ENCODE assay signal across 1 cellular context in the genomic region with DNA sequence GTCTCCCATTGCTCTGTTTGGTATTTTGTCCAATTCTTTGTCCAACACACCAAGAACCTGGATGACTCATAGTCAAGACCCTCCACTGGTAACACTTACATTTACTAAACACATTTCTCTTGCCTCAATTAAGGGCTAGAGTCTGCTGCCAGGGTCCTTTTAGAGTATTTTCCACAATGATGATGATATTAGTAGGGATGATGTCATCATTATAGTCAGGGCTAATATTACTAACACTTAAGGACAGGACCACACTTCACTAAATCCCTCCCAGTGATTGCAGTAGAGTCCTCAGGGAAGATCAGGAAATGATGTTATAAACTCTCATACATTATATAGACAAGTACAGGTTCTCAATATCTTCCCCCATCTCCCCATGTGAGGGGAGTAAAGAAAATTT.
A peak's percentile ranks its signal among the peaks of the same experiment; 100 is the strongest.
TF ChIP-seq lines count a peak whose summit lies in the region.

No MANE protein-coding gene starts in this region.

TF ChIP-seq in HepG2, 621 proteins besides CTCF, POLR2A, EP300 and RAD21:
- TF ChIP-seq TCF7 (IDR thresholded peaks at IDR 0.05; ENCODE audit: low read depth): no peak
- TF ChIP-seq ATF7 (IDR thresholded peaks at IDR 0.05): peak; percentile 94
- no peak for TF ChIP-seq ATF7 (CRISPR knock-in tag; IDR thresholded peaks at IDR 0.05)
- TF ChIP-seq CREB1 (IDR thresholded peaks at IDR 0.05): peak; percentile 42
- no peak for TF ChIP-seq CREB1 (CRISPR knock-in tag; IDR thresholded peaks at IDR 0.05)
- TF ChIP-seq, protein P1, sequence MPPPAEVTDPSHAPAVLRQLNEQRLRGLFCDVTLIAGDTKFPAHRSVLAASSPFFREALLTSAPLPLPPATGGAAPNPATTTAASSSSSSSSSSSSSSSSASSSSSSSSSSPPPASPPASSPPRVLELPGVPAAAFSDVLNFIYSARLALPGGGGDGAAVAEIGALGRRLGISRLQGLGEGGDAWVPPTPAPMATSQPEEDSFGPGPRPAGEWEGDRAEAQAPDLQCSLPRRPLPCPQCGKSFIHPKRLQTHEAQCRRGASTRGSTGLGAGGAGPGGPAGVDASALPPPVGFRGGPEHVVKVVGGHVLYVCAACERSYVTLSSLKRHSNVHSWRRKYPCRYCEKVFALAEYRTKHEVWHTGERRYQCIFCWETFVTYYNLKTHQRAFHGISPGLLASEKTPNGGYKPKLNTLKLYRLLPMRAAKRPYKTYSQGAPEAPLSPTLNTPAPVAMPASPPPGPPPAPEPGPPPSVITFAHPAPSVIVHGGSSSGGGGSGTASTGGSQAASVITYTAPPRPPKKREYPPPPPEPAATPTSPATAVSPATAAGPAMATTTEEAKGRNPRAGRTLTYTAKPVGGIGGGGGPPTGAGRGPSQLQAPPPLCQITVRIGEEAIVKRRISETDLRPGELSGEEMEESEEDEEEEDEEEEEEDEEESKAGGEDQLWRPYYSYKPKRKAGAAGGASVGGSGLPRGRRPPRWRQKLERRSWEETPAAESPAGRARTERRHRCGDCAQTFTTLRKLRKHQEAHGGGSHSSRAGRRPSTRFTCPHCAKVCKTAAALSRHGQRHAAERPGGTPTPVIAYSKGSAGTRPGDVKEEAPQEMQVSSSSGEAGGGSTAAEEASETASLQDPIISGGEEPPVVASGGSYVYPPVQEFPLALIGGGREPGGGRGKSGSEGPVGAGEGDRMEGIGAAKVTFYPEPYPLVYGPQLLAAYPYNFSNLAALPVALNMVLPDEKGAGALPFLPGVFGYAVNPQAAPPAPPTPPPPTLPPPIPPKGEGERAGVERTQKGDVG (CRISPR knock-in tag; IDR thresholded peaks at IDR 0.05; ENCODE audit: borderline replicate concordance): no peak
